In genomic region chrX:57121162-57121741, GRCh38 we compare ENCODE assay signal across 8 cellular contexts. TPM values are rescaled to one million over a fixed set of nuclear protein-coding genes. Genes with fewer than 3 reads are reported as not detected.
A peak's percentile ranks its signal among the peaks of the same experiment; 100 is the strongest.
DNase-seq lines count a peak whose midpoint lies in the region; ATAC-seq, FAIRE-seq and TF ChIP-seq lines count a peak whose summit lies in the region.

SPIN2B (minus strand) TSS chrX:57121548.

- H3K36me3 Mint-ChIP-seq in activated CD4-positive, alpha-beta T cell treated with anti-CD3 and anti-CD28 coated beads, Interleukin-2, amount 10 ng/mL, durations not matched to agents 7 days and 5 days (ENCODE audit: low read depth) = peaks cover 14% of the 10 kb centered on the region

- H3K36me3 ChIP-seq in BE2C (no peaks in the 10 kb centered on the region), right lobe of liver (no peaks in the 10 kb centered on the region)

- peak within 1 kb of the TSS; percentile 65 for H3K4me3 ChIP-seq in BE2C (ENCODE audit: low read depth, low read length)
- peak within 1 kb of the TSS; percentile 38 to 64 (median 54) for H3K4me3 ChIP-seq in right lobe of liver

- peaks cover 17% of the 10 kb centered on the region for H3K4me1 Mint-ChIP-seq in activated CD4-positive, alpha-beta T cell treated with anti-CD3 and anti-CD28 coated beads, Interleukin-2, amount 10 ng/mL, durations not matched to agents 7 days and 5 days

- H3K4me1 ChIP-seq in BE2C (no peaks in the 10 kb centered on the region), right lobe of liver (no peaks in the 10 kb centered on the region)

- H3K4me3 Mint-ChIP-seq in activated CD4-positive, alpha-beta T cell treated with anti-CD3 and anti-CD28 coated beads, Interleukin-2, amount 10 ng/mL, durations not matched to agents 7 days and 5 days = peak within 1 kb of the TSS; percentile 89

- FAIRE-seq in GM19239 (lab: Jason Lieb, UNC) = peak; percentile 78

- peak within 1 kb of the TSS; percentile 30 to 49 (median 41) for H3K27ac ChIP-seq in right lobe of liver

- H3K9me3 Mint-ChIP-seq in activated CD4-positive, alpha-beta T cell treated with anti-CD3 and anti-CD28 coated beads, Interleukin-2, amount 10 ng/mL, durations not matched to agents 7 days and 5 days = no peaks in the 10 kb centered on the region

- intact Hi-C loops in right lobe of liver (cut with DNase I) = no loop called here

- peak; percentile 89 for DNase-seq in BE2C
- DNase-seq in GM19239 (ENCODE audit: insufficient read length, low spot score) = peak; percentile 56
- peak; percentile 72 for DNase-seq in NCI-H526 treated with DMSO at 0.1 percent for 48 hours (lab: John Stamatoyannopoulos, UW)
- DNase-seq in activated CD4-positive, alpha-beta T cell treated with anti-CD3 and anti-CD28 coated beads, Interleukin-2, amount 10 ng/mL, durations not matched to agents 7 days and 5 days = peak; percentile 85
- DNase-seq in dermis microvascular lymphatic vessel endothelial cell (ENCODE audit: low read depth in 2 of 2) = peak; percentile 79 to 88
- peak; percentile 83 to 88 (median 85) for DNase-seq in right lobe of liver
- peak; percentile 70 to 79 for DNase-seq in stimulated activated CD4-positive, alpha-beta T cell treated with anti-CD3 and anti-CD28 coated beads, Interleukin-4, amount 100 ng/mL, for 4 hours

- POLR2A ChIA-PET in activated CD4-positive, alpha-beta T cell treated with anti-CD3 and anti-CD28 coated beads, Interleukin-2, amount 10 ng/mL, durations not matched to agents 7 days and 5 days (lab: Charles Lee) = no interaction called here

- H3K9me3 ChIP-seq in BE2C (no peaks in the 10 kb centered on the region), right lobe of liver (no peaks in the 10 kb centered on the region)

- peak; percentile 4; the same call in 1 of the 2 replicates for TF ChIP-seq CTCF in BE2C (IDR thresholded peaks at IDR 0.05; ENCODE audit: low read depth, low read length)
- TF ChIP-seq CTCF in right lobe of liver (IDR thresholded peaks at IDR 0.05) = peak in 2 of 4 donors; percentile 6 to 11

- ATAC-seq in HG03442 (IDR thresholded peaks at IDR 0.05; ENCODE audit: unreplicated experiment) = peak; percentile 99
- peak; percentile 99 to 100 (median 100) for ATAC-seq in right lobe of liver

- peak; percentile 65 for TF ChIP-seq POLR2A in right lobe of liver (IDR thresholded peaks at IDR 0.05)

- WGBS in right lobe of liver (ENCODE audit: insufficient coverage, low coverage, low lambda C conversion rate, missing lambda C conversion rate) = 34% methylated on average over 9 of the region's 42 CpGs

- H3K27ac Mint-ChIP-seq in activated CD4-positive, alpha-beta T cell treated with anti-CD3 and anti-CD28 coated beads, Interleukin-2, amount 10 ng/mL, durations not matched to agents 7 days and 5 days = peak within 1 kb of the TSS; percentile 93

- CTCF ChIA-PET in activated CD4-positive, alpha-beta T cell treated with anti-CD3 and anti-CD28 coated beads, Interleukin-2, amount 10 ng/mL, durations not matched to agents 7 days and 5 days (lab: Charles Lee) = no interaction called here

- no peaks in the 10 kb centered on the region for H3K27me3 ChIP-seq in BE2C
- no peaks in the 10 kb centered on the region for H3K27me3 ChIP-seq in right lobe of liver

- no peaks in the 10 kb centered on the region for H3K27me3 Mint-ChIP-seq in activated CD4-positive, alpha-beta T cell treated with anti-CD3 and anti-CD28 coated beads, Interleukin-2, amount 10 ng/mL, durations not matched to agents 7 days and 5 days

RNA-seq across cellular contexts. Expression of gene SPIN2B, which starts in this region (rescaled TPM):
- 26.7 TPM for polyA plus RNA-seq in BE2C (2012; ENCODE audit: insufficient read depth, insufficient read length, low read depth)
- total RNA-seq in activated CD4-positive, alpha-beta T cell treated with anti-CD3 and anti-CD28 coated beads, Interleukin-2, amount 10 ng/mL, durations not matched to agents 7 days and 5 days = 10 to 100 TPM; 10.4 to 12.0 TPM
- total RNA-seq in dermis microvascular lymphatic vessel endothelial cell (7.1 and 9.6 TPM in 2 replicates), right lobe of liver (1 to 10 TPM; 1.7 to 5.9 (median 4.3) TPM)

Comparison
In these comparisons a context has a peak if more than half of its experiments do, and no peak if none do; other contexts are left out.
1. Peak in every context shown above with its lines: DNase-seq, ATAC-seq, H3K4me3 ChIP-seq and H3K27ac ChIP-seq.